26 cellular contexts compared by ENCODE assay signal in genomic region chr20:23326774-23327173, GRCh38. TPM values are rescaled to one million over a fixed set of nuclear protein-coding genes. Genes with fewer than 3 reads are reported as not detected.
A peak's percentile ranks its signal among the peaks of the same experiment; 100 is the strongest.
DNase-seq lines count a peak whose midpoint lies in the region; ATAC-seq, FAIRE-seq and TF ChIP-seq lines count a peak whose summit lies in the region.
"Had no signal": no experiment of that assay in that cellular context is flagged by ENCODE, and none has a peak within 500 bp of the region (broad histone marks: within the 10 kb centered on the region; RNA-seq: fewer than 3 reads in every experiment).

No MANE protein-coding gene starts in this region.

- no peak overlapping the region for H3K4me2 ChIP-seq in HepG2 (ENCODE audit: low read depth, low read length)
- H3K4me2 ChIP-seq: PC-9 had no signal

- no peak overlapping the region for H3K9ac ChIP-seq in HepG2 (ENCODE audit: insufficient read depth, low read depth, low read length)

- H3K9me3 ChIP-seq in HepG2 (ENCODE audit: low read length) (no peaks in the 10 kb centered on the region), right lobe of liver (no peaks in the 10 kb centered on the region), Panc1 (ENCODE audit: control insufficient read depth, insufficient read depth, low read depth, low read length) (no peaks in the 10 kb centered on the region), upper lobe of right lung (no peaks in the 10 kb centered on the region)
- H3K9me3 ChIP-seq: SJSA1 had no signal

- no peaks in the 10 kb centered on the region for H3K36me3 ChIP-seq in HepG2 (replicated peaks in 1 of 2; ENCODE audit: control insufficient read depth in 1 of 2, insufficient read depth in 2 of 2, low read length in 2 of 2)
- H3K36me3 ChIP-seq in right lobe of liver, result no peaks in the 10 kb centered on the region
- no peaks in the 10 kb centered on the region for H3K36me3 ChIP-seq in Panc1 (ENCODE audit: control insufficient read depth, insufficient read depth, low read length)
- no peaks in the 10 kb centered on the region for H3K36me3 ChIP-seq in upper lobe of right lung
- H3K36me3 ChIP-seq: SJSA1 had no signal

- H3K4me1 Mint-ChIP-seq in glutamatergic neuron (ENCODE audit: low read depth, unreplicated experiment), result no peaks in the 10 kb centered on the region
- H3K4me1 Mint-ChIP-seq: CD8-positive, alpha-beta memory T cell had no signal

- intact Hi-C loops in HepG2 (cut with micrococcal nuclease; ENCODE audit: unreplicated experiment) (no loop called here), right lobe of liver (cut with DNase I) (no loop called here), Panc1 (cut with micrococcal nuclease; ENCODE audit: unreplicated experiment) (no loop called here), upper lobe of right lung (cut with DNase I) (no loop called here)

- no peak overlapping the region for H2AFZ ChIP-seq in HepG2 (ENCODE audit: low read length)
- H2AFZ ChIP-seq: PC-9 had no signal

- ATAC-seq in HepG2, result peak; percentile 54
- no peak for ATAC-seq in right lobe of liver
- ATAC-seq in Panc1, result peak; percentile 42; the same call in 1 of the 2 replicates
- peak; percentile 16 for ATAC-seq in upper lobe of right lung
- no peak for ATAC-seq in GM18909 (IDR thresholded peaks at IDR 0.05; ENCODE audit: poor library complexity, unreplicated experiment)

- H3K79me2 ChIP-seq in HepG2 (ENCODE audit: insufficient read depth, low read length), result no peaks in the 10 kb centered on the region

- peaks cover 4% of the 10 kb centered on the region for H3K27me3 Mint-ChIP-seq in glutamatergic neuron (ENCODE audit: unreplicated experiment)
- H3K27me3 Mint-ChIP-seq: CD8-positive, alpha-beta memory T cell had no signal

- no peak for TF ChIP-seq RAD21 in HepG2 (CRISPR knock-in tag; IDR thresholded peaks at IDR 0.05)

- in situ Hi-C loops in HepG2 (cut with HindIII; ENCODE audit: extremely low pct_ligation_motif_present, low pct_unique_long_range_greater_than_20kb), result no loop called here
- in situ Hi-C loops in Panc1 (cut with HindIII; ENCODE audit: low pct_unique_long_range_greater_than_20kb, low sequenced_read_pairs), result no loop called here

- TF ChIP-seq CTCF in HepG2 (CRISPR knock-in tag; IDR thresholded peaks at IDR 0.05) (no peak), right lobe of liver (IDR thresholded peaks at IDR 0.05) (no peak), Panc1 (IDR thresholded peaks at IDR 0.05) (no peak), upper lobe of right lung (IDR thresholded peaks at IDR 0.05) (no peak), glutamatergic neuron (IDR thresholded peaks at IDR 0.05; ENCODE audit: partially characterized antibody, unreplicated experiment) (no peak)

- H3K27me3 ChIP-seq in HepG2 (ENCODE audit: control insufficient read depth in 1 of 2, insufficient read depth in 2 of 2, low read length in 2 of 2) (no peaks in the 10 kb centered on the region), right lobe of liver (no peaks in the 10 kb centered on the region), Panc1 (ENCODE audit: control insufficient read depth, insufficient read depth, low read length) (0 out of 2 replicates have a peak, but pooled peaks cover 3% of the 10 kb centered on the region), upper lobe of right lung (no peaks in the 10 kb centered on the region)
- H3K27me3 ChIP-seq: SJSA1 had no signal

- no peak overlapping the region for H3K27ac ChIP-seq in HepG2 (ENCODE audit: extremely low read length, insufficient read depth, low read length)
- H3K27ac ChIP-seq in right lobe of liver, result no peak overlapping the region
- no peak overlapping the region for H3K27ac ChIP-seq in Panc1 (ENCODE audit: low read length)
- no peak overlapping the region for H3K27ac ChIP-seq in upper lobe of right lung
- H3K27ac ChIP-seq: HL-60, PC-9, SJSA1 had no signal

- H3K27ac Mint-ChIP-seq in glutamatergic neuron (ENCODE audit: unreplicated experiment), result no peak overlapping the region
- H3K27ac Mint-ChIP-seq: CD14-positive monocyte; CD8-positive, alpha-beta memory T cell had no signal

- no peak for FAIRE-seq in HepG2 (lab: Jason Lieb, UNC)
- FAIRE-seq: GM12891 had no signal

- TF ChIP-seq EP300 in HepG2 (IDR thresholded peaks at IDR 0.05; ENCODE audit: low read depth in 2 of 2, low read length in 2 of 2) (no peak), HepG2 (CRISPR knock-in tag; IDR thresholded peaks at IDR 0.05; ENCODE audit: borderline replicate concordance) (no peak)

- H3K9me3 Mint-ChIP-seq in glutamatergic neuron (ENCODE audit: unreplicated experiment), result no peaks in the 10 kb centered on the region
- H3K9me3 Mint-ChIP-seq: CD8-positive, alpha-beta memory T cell had no signal

- H4K20me1 ChIP-seq in HepG2 (ENCODE audit: insufficient read depth, low read length), result no peaks in the 10 kb centered on the region

- H3K4me3 Mint-ChIP-seq in glutamatergic neuron (ENCODE audit: unreplicated experiment), result no peak overlapping the region
- H3K4me3 Mint-ChIP-seq: CD14-positive monocyte; CD8-positive, alpha-beta memory T cell had no signal

- no peaks in the 10 kb centered on the region for H3K4me1 ChIP-seq in HepG2 (ENCODE audit: insufficient read depth, low read length)
- H3K4me1 ChIP-seq in right lobe of liver, result no peaks in the 10 kb centered on the region
- no peaks in the 10 kb centered on the region for H3K4me1 ChIP-seq in Panc1 (ENCODE audit: control insufficient read depth, insufficient read depth, low read length)
- H3K4me1 ChIP-seq in upper lobe of right lung, result no peaks in the 10 kb centered on the region

- H3K36me3 Mint-ChIP-seq in glutamatergic neuron (ENCODE audit: unreplicated experiment), result no peaks in the 10 kb centered on the region
- H3K36me3 Mint-ChIP-seq: CD14-positive monocyte had no signal

- WGBS in HepG2 (ENCODE audit: low lambda C conversion rate), result 58% methylated on average over 7 of the region's 8 CpGs
- no CpG with 5 or more reads among the region's 8 CpGs for WGBS in right lobe of liver (ENCODE audit: insufficient coverage, low coverage, low lambda C conversion rate, missing lambda C conversion rate)

- H3K4me3 ChIP-seq in HepG2 (replicated peaks in 1 of 3; ENCODE audit: insufficient read depth in 1 of 3, low read depth in 2 of 3, low read length in 3 of 3), result no peak overlapping the region
- H3K4me3 ChIP-seq in right lobe of liver, result no peak overlapping the region
- H3K4me3 ChIP-seq in Panc1 (ENCODE audit: low read depth in 2 of 2, low read length in 2 of 2), result no peak overlapping the region
- H3K4me3 ChIP-seq in upper lobe of right lung, result no peak overlapping the region
- H3K4me3 ChIP-seq: PC-9, SJSA1 had no signal

- POLR2A ChIA-PET in HepG2 (lab: Yijun Ruan, JAX) (no interaction called here), Panc1 (lab: Charles Lee) (no interaction called here)

- no TSS peak for BruUV-seq in HepG2 (replicated peaks; lab: Mats Ljungman, UMichigan)
- BruUV-seq in Panc1 (replicated peaks; lab: Mats Ljungman, UMichigan), result no TSS peak

- no peak for DNase-seq in HepG2 (ENCODE audit: low spot score)
- no peak for DNase-seq in right lobe of liver
- peak; percentile 67 for DNase-seq in NCI-H146 treated with DMSO at 0.1 percent for 48 hours (lab: John Stamatoyannopoulos, UW; ENCODE audit: unreplicated experiment)
- no peak for DNase-seq in Panc1 (ENCODE audit: low read depth, low spot score)
- peak; percentile 46 for DNase-seq in upper lobe of right lung
- DNase-seq in glutamatergic neuron, result no peak
- DNase-seq in hippocampal formation (lab: John Stamatoyannopoulos, UW), result no peak
- DNase-seq: Calu3; CD8-positive, alpha-beta memory T cell; DMS79 treated with DMSO at 0.1 percent for 48 hours; GF-D8; GOT3; HCEC 1CT; NCI-H1105; NCI-H1694 treated with DMSO at 0.1 percent for 48 hours; NCI-H2081; NCI-H748 treated with DMSO at 0.1 percent for 48 hours; Right ventricle myocardium superior; RPMI8226; T-helper 1 cell had no signal

- no peak for TF ChIP-seq POLR2A in HepG2 (IDR thresholded peaks at IDR 0.05; ENCODE audit: insufficient read depth in 1 of 2, low read depth in 2 of 2, low read length in 2 of 2)
- TF ChIP-seq POLR2A in right lobe of liver (IDR thresholded peaks at IDR 0.05), result no peak

- CTCF ChIA-PET in HepG2 (lab: Yijun Ruan, JAX; ENCODE audit: low intra/inter-chr PET ratio, low total read pairs), result no interaction called here
- CTCF ChIA-PET in Panc1 (lab: Charles Lee), result no interaction called here

RNA-seq across cellular contexts. Expression of gene NXT1, which starts 23.8 kb away (rescaled TPM):
- 65.9 and 69.7 TPM in 2 replicates for total RNA-seq in HepG2 (2016; rRNA removed; fragmentation: Illumina TruSeq; extraction: Trizol)
- 33.9 and 44.3 TPM in 2 replicates for total RNA-seq in HepG2 (2016; cell fraction: cytosol; rRNA removed; fragmentation: Illumina TruSeq; extraction: Trizol; ENCODE audit: low read depth)
- 66.3 and 67.2 TPM in 2 replicates for total RNA-seq in HepG2 (2016; cell fraction: insoluble cytoplasmic fraction; rRNA removed; fragmentation: Illumina TruSeq; extraction: Trizol)
- 44.7 and 63.8 TPM in 2 replicates for total RNA-seq in HepG2 (2016; cell fraction: membrane; rRNA removed; fragmentation: Illumina TruSeq; extraction: Trizol)
- 24.4 and 28.0 TPM in 2 replicates for total RNA-seq in HepG2 (2016; cell fraction: nucleus; rRNA removed; fragmentation: Illumina TruSeq; extraction: Trizol)
- polyA plus RNA-seq in HepG2 (2011; rRNA removed), result 35.6 and 40.8 TPM in 2 replicates
- polyA plus RNA-seq in HepG2 (2011; cell fraction: cytosol; rRNA removed), result 43.8 and 47.5 TPM in 2 replicates
- 14.7 and 15.8 TPM in 2 replicates for polyA plus RNA-seq in HepG2 (2011; cell fraction: nucleus; rRNA removed)
- polyA plus RNA-seq in HepG2 (2012), result 26.7 and 32.9 TPM in 2 replicates
- polyA plus RNA-seq in HepG2 (2016; cell fraction: cytosol; fragmentation: Illumina TruSeq; extraction: Trizol; ENCODE audit: low read depth), result 18.8 and 30.9 TPM in 2 replicates
- 62.5 and 64.4 TPM in 2 replicates for polyA plus RNA-seq in HepG2 (2016; cell fraction: insoluble cytoplasmic fraction; fragmentation: Illumina TruSeq; extraction: Trizol; ENCODE audit: low read depth)
- 26.0 and 39.0 TPM in 2 replicates for polyA plus RNA-seq in HepG2 (2016; cell fraction: membrane; fragmentation: Illumina TruSeq; extraction: Trizol; ENCODE audit: low read depth)
- 41.7 and 47.7 TPM in 2 replicates for polyA plus RNA-seq in HepG2 (2016; cell fraction: nucleus; fragmentation: Illumina TruSeq; extraction: Trizol; ENCODE audit: insufficient read depth, low read depth)
- polyA minus RNA-seq in HepG2 (2011; rRNA and poly(A)+ RNA removed; ENCODE audit: low replicate concordance), result 25.3 and 27.2 TPM in 2 replicates
- 11.5 and 13.4 TPM in 2 replicates for polyA minus RNA-seq in HepG2 (2011; cell fraction: cytosol; rRNA and poly(A)+ RNA removed)
- polyA minus RNA-seq in HepG2 (2011; cell fraction: nucleus; rRNA and poly(A)+ RNA removed), result 8.2 and 10.1 TPM in 2 replicates
- 10 to 100 TPM in 2 of 6 experiments, 1 to 10 TPM in 4; 3.8 to 11.2 (median 6.1) TPM for total RNA-seq in right lobe of liver
- 31.3 TPM for total RNA-seq in Panc1 (2021; ENCODE audit: unreplicated experiment)
- 25.4 TPM for polyA plus RNA-seq in Panc1 (2012; ENCODE audit: insufficient read length)
- total RNA-seq in upper lobe of right lung, result 16.2 TPM
- 12.6 TPM for total RNA-seq in glutamatergic neuron (ENCODE audit: unreplicated experiment)

RNA-seq across cellular contexts. Expression of gene GZF1, which starts 35.2 kb away (rescaled TPM):
- 26.0 and 26.4 TPM in 2 replicates for total RNA-seq in HepG2 (2016; rRNA removed; fragmentation: Illumina TruSeq; extraction: Trizol)
- total RNA-seq in HepG2 (2016; cell fraction: cytosol; rRNA removed; fragmentation: Illumina TruSeq; extraction: Trizol; ENCODE audit: low read depth), result 1.9 and 2.6 TPM in 2 replicates
- total RNA-seq in HepG2 (2016; cell fraction: insoluble cytoplasmic fraction; rRNA removed; fragmentation: Illumina TruSeq; extraction: Trizol), result 22.9 and 24.5 TPM in 2 replicates
- 8.6 and 9.9 TPM in 2 replicates for total RNA-seq in HepG2 (2016; cell fraction: membrane; rRNA removed; fragmentation: Illumina TruSeq; extraction: Trizol)
- 19.0 and 22.5 TPM in 2 replicates for total RNA-seq in HepG2 (2016; cell fraction: nucleus; rRNA removed; fragmentation: Illumina TruSeq; extraction: Trizol)
- 16.9 and 21.9 TPM in 2 replicates for polyA plus RNA-seq in HepG2 (2011; rRNA removed)
- 9.4 and 15.6 TPM in 2 replicates for polyA plus RNA-seq in HepG2 (2011; cell fraction: cytosol; rRNA removed)
- 66.6 and 67.6 TPM in 2 replicates for polyA plus RNA-seq in HepG2 (2011; cell fraction: nucleus; rRNA removed)
- 9.0 and 9.7 TPM in 2 replicates for polyA plus RNA-seq in HepG2 (2012)
- polyA plus RNA-seq in HepG2 (2016; cell fraction: cytosol; fragmentation: Illumina TruSeq; extraction: Trizol; ENCODE audit: low read depth), result 0.93 and 1.7 TPM in 2 replicates
- polyA plus RNA-seq in HepG2 (2016; cell fraction: insoluble cytoplasmic fraction; fragmentation: Illumina TruSeq; extraction: Trizol; ENCODE audit: low read depth), result 14.6 and 15.6 TPM in 2 replicates
- polyA plus RNA-seq in HepG2 (2016; cell fraction: membrane; fragmentation: Illumina TruSeq; extraction: Trizol; ENCODE audit: low read depth), result 3.4 and 4.4 TPM in 2 replicates
- 27.5 and 33.7 TPM in 2 replicates for polyA plus RNA-seq in HepG2 (2016; cell fraction: nucleus; fragmentation: Illumina TruSeq; extraction: Trizol; ENCODE audit: insufficient read depth, low read depth)
- 48.6 and 69.0 TPM in 2 replicates for polyA minus RNA-seq in HepG2 (2011; rRNA and poly(A)+ RNA removed; ENCODE audit: low replicate concordance)
- 17.5 and 22.3 TPM in 2 replicates for polyA minus RNA-seq in HepG2 (2011; cell fraction: cytosol; rRNA and poly(A)+ RNA removed)
- 37.7 and 38.0 TPM in 2 replicates for polyA minus RNA-seq in HepG2 (2011; cell fraction: nucleus; rRNA and poly(A)+ RNA removed)
- 1 to 10 TPM; 3.5 to 9.6 (median 6.1) TPM for total RNA-seq in right lobe of liver
- 18.0 TPM for total RNA-seq in Panc1 (2021; ENCODE audit: unreplicated experiment)
- polyA plus RNA-seq in Panc1 (2012; ENCODE audit: insufficient read length), result 21.9 TPM
- 12.5 TPM for total RNA-seq in upper lobe of right lung
- total RNA-seq in glutamatergic neuron (ENCODE audit: unreplicated experiment), result 28.3 TPM

Comparison
In these comparisons a context has a peak if more than half of its experiments do, and no peak if none do; other contexts are left out.
1. ATAC-seq: peak in HepG2 (single experiment), Panc1 (single experiment) and upper lobe of right lung (single experiment); none in right lobe of liver (0 of 4) and GM18909 (single experiment).
2. DNase-seq: peak in NCI-H146 treated with DMSO at 0.1 percent for 48 hours (single experiment) and upper lobe of right lung (single experiment); none in HepG2 (single experiment), right lobe of liver (0 of 3), Panc1 (single experiment), glutamatergic neuron (single experiment) and hippocampal formation (0 of 2).